In genomic region chrX:86102341-86102740, GRCh38 we compare ENCODE assay signal across 25 cellular contexts. TPM values are rescaled to one million over a fixed set of nuclear protein-coding genes. Genes with fewer than 3 reads are reported as not detected.
A peak's percentile ranks its signal among the peaks of the same experiment; 100 is the strongest.
DNase-seq lines count a peak whose midpoint lies in the region; ATAC-seq and TF ChIP-seq lines count a peak whose summit lies in the region.
"Had no signal": no experiment of that assay in that cellular context is flagged by ENCODE, and none has a peak within 500 bp of the region (broad histone marks: within the 10 kb centered on the region; RNA-seq: fewer than 3 reads in every experiment).

No MANE protein-coding gene starts in this region.

- H3K4me3 ChIP-seq in GM23338 (no peak overlapping the region), endodermal cell (ENCODE audit: low read length) (no peak overlapping the region)
- H3K4me3 ChIP-seq: BLaER1 had no signal

- H3K27ac ChIP-seq in GM23338 (ENCODE audit: low read depth) (no peak overlapping the region), endodermal cell (ENCODE audit: low read depth, low read length) (no peak overlapping the region)
- H3K27ac ChIP-seq: BLaER1 had no signal

- ATAC-seq in GM23338, result no peak
- no peak for ATAC-seq in HG02970 (IDR thresholded peaks at IDR 0.05; ENCODE audit: low FRiP score, unreplicated experiment)

- H3K4me3 Mint-ChIP-seq in GM23338 (no peak overlapping the region), endodermal cell (no peak overlapping the region)
- H3K4me3 Mint-ChIP-seq: CD14-positive monocyte; CD4-positive, CD25-positive, alpha-beta regulatory T cell; CD8-positive, alpha-beta memory T cell had no signal

- H3K4me1 ChIP-seq in GM23338 (ENCODE audit: insufficient read depth), result no peaks in the 10 kb centered on the region
- H3K4me1 ChIP-seq in endodermal cell (ENCODE audit: control insufficient read depth, insufficient read depth, low read length), result no peaks in the 10 kb centered on the region
- H3K4me1 ChIP-seq: BE2C, BLaER1 had no signal

- H3K4me2 ChIP-seq in GM23338, result no peak overlapping the region
- H3K4me2 ChIP-seq: BLaER1 had no signal

- no peak for TF ChIP-seq CTCF in GM23338 (conservative IDR thresholded peaks at IDR 0.05; ENCODE audit: low read depth in 2 of 2)
- no peak for TF ChIP-seq CTCF in endodermal cell (conservative IDR thresholded peaks at IDR 0.05)
- no peak for TF ChIP-seq CTCF in GM13977 (IDR thresholded peaks at IDR 0.05; ENCODE audit: extremely low read depth, insufficient read depth, missing control alignments)

- DNase-seq in GM23338 (ENCODE audit: low spot score) (no peak), OCI-M1 (lab: John Stamatoyannopoulos, UW) (peak; percentile 53), endodermal cell (peak; percentile 59), germinal center (ENCODE audit: low spot score) (no peak), GM13977 (ENCODE audit: low spot score) (no peak)
- no peak for DNase-seq in stimulated activated naive CD4-positive, alpha-beta T cell treated with Interleukin-2 at 50 U/mL for 16 hours (lab: John Stamatoyannopoulos, UW)
- DNase-seq: 8988T; ACHN; BE2C; C1 segment of cervical spinal cord; CD4-positive, alpha-beta memory T cell; CD4-positive, CD25-positive, alpha-beta regulatory T cell; CD8-positive, alpha-beta memory T cell; COR-L47; DMS 273 treated with DMSO at 0.1 percent for 48 hours; DMS153; DMS79; DND-41; EL; GF-D8 had no signal

- no peaks in the 10 kb centered on the region for H3K27me3 ChIP-seq in GM23338 (ENCODE audit: insufficient read depth)
- no peaks in the 10 kb centered on the region for H3K27me3 ChIP-seq in endodermal cell (ENCODE audit: control insufficient read depth, insufficient read depth, low read length, poor library complexity, severe bottlenecking)
- H3K27me3 ChIP-seq: BE2C had no signal

- H3K4me1 Mint-ChIP-seq in GM23338, result no peaks in the 10 kb centered on the region
- H3K4me1 Mint-ChIP-seq in endodermal cell, result peaks cover 32% of the 10 kb centered on the region
- H3K4me1 Mint-ChIP-seq: CD14-positive monocyte; CD4-positive, alpha-beta memory T cell; CD4-positive, CD25-positive, alpha-beta regulatory T cell; CD8-positive, alpha-beta memory T cell had no signal

- no peaks in the 10 kb centered on the region for H4K20me1 ChIP-seq in GM23338 (replicated peaks; ENCODE audit: insufficient read depth)
- H4K20me1 ChIP-seq: BLaER1 had no signal

- H3K9me3 Mint-ChIP-seq in GM23338 (peaks cover 3% of the 10 kb centered on the region; the same call in 1 of the 3 replicates), endodermal cell (peaks cover 18% of the 10 kb centered on the region)
- H3K9me3 Mint-ChIP-seq: CD4-positive, alpha-beta memory T cell; CD4-positive, CD25-positive, alpha-beta regulatory T cell; CD8-positive, alpha-beta memory T cell had no signal

- peaks cover 15% of the 10 kb centered on the region for H3K9me3 ChIP-seq in endodermal cell (ENCODE audit: control insufficient read depth, low read length)
- H3K9me3 ChIP-seq: BE2C had no signal

- H3K36me3 ChIP-seq in GM23338 (ENCODE audit: insufficient read depth), result no peaks in the 10 kb centered on the region
- no peaks in the 10 kb centered on the region for H3K36me3 ChIP-seq in endodermal cell (ENCODE audit: control insufficient read depth, insufficient read depth, low read length)
- H3K36me3 ChIP-seq: BE2C, BLaER1 had no signal

- peak overlapping the region; percentile 7; the same call in 1 of the 2 replicates for H2AFZ ChIP-seq in GM23338

- WGBS in endodermal cell (ENCODE audit: insufficient coverage in 1 of 2, insufficient read length in 1 of 2), 2 experiments, result 50 to 80% methylated on average over 1 to 2 of the region's 2 CpGs

- H3K79me2 ChIP-seq in GM23338 (replicated peaks; ENCODE audit: insufficient read depth), result no peaks in the 10 kb centered on the region

- H3K36me3 Mint-ChIP-seq in GM23338 (ENCODE audit: low read depth), result no peaks in the 10 kb centered on the region
- H3K36me3 Mint-ChIP-seq in endodermal cell (ENCODE audit: low read depth), result peaks cover 10% of the 10 kb centered on the region
- H3K36me3 Mint-ChIP-seq: CD14-positive monocyte; CD4-positive, alpha-beta memory T cell; CD4-positive, CD25-positive, alpha-beta regulatory T cell; CD8-positive, alpha-beta memory T cell had no signal

- H3K27me3 Mint-ChIP-seq in GM23338 (ENCODE audit: insufficient read depth, low read depth, poor library complexity) (no peaks in the 10 kb centered on the region), endodermal cell (ENCODE audit: insufficient read depth) (peaks cover 1% of the 10 kb centered on the region)
- H3K27me3 Mint-ChIP-seq: CD4-positive, alpha-beta memory T cell; CD4-positive, CD25-positive, alpha-beta regulatory T cell had no signal

- no peaks in the 10 kb centered on the region for H3F3A ChIP-seq in GM23338 (replicated peaks; ENCODE audit: low read depth)

- no peak overlapping the region for H3K27ac Mint-ChIP-seq in GM23338
- H3K27ac Mint-ChIP-seq in endodermal cell, result peak overlapping the region; percentile 48
- H3K27ac Mint-ChIP-seq: CD14-positive monocyte; CD4-positive, alpha-beta memory T cell; CD4-positive, CD25-positive, alpha-beta regulatory T cell; CD8-positive, alpha-beta memory T cell had no signal

- no peak overlapping the region for H3K9ac ChIP-seq in endodermal cell (ENCODE audit: extremely low read depth, low read length, poor library complexity, severe bottlenecking)
- H3K9ac ChIP-seq: BLaER1 had no signal

- no peaks in the 10 kb centered on the region for H3K9me2 ChIP-seq in GM23338 (ENCODE audit: insufficient read depth)

- in situ Hi-C loops in GM13977 (cut with MboI; ENCODE audit: low pct_unique_long_range_greater_than_20kb, low sequenced_read_pairs, unreplicated experiment), result no loop called here

TF ChIP-seq in GM23338, 12 proteins besides CTCF, POLR2A, EP300 and RAD21 (continues in another document):
- TF ChIP-seq STAT1 (IDR thresholded peaks at IDR 0.05; ENCODE audit: unreplicated experiment) (no peak), ZNF114 (CRISPR knock-in tag; IDR thresholded peaks at IDR 0.05) (no peak), ZNF462 (CRISPR knock-in tag; IDR thresholded peaks at IDR 0.05) (no peak)

RNA-seq across cellular contexts. Expression of gene DACH2, which starts 45.9 kb away (rescaled TPM):
- total RNA-seq in GM23338 (2014; rRNA removed; shearing (Covaris generic)), result 3.0 and 4.6 TPM in 2 replicates
- 2.0 and 2.4 TPM in 2 replicates for polyA plus RNA-seq in GM23338 (2016; fragmentation: Nextera tagmentation; extraction: Ambion mirVana)
- 1 to 10 TPM; 2.2 to 2.3 TPM for total RNA-seq in endodermal cell
- 10.2 TPM for polyA plus RNA-seq in endodermal cell (2013, experiment 1 of 2)
- polyA plus RNA-seq in endodermal cell (2013, experiment 2 of 2), result 9.0 TPM
- total RNA-seq: A673; CD4-positive, alpha-beta memory T cell; CD4-positive, CD25-positive, alpha-beta regulatory T cell; CD8-positive, alpha-beta memory T cell; Daoy had no signal
- polyA plus RNA-seq: CD14-positive monocyte; CD4-positive, alpha-beta memory T cell; CD4-positive, CD25-positive, alpha-beta regulatory T cell; CD8-positive, alpha-beta memory T cell had no signal

RNA-seq across cellular contexts. Expression of gene CHM, which starts 55.0 kb away (rescaled TPM):
- 17.9 and 19.1 TPM in 2 replicates for total RNA-seq in GM23338 (2014; rRNA removed; shearing (Covaris generic))
- 19.0 and 20.2 TPM in 2 replicates for polyA plus RNA-seq in GM23338 (2016; fragmentation: Nextera tagmentation; extraction: Ambion mirVana)
- total RNA-seq in endodermal cell, result 10 to 100 TPM; 26.0 to 52.8 TPM
- polyA plus RNA-seq in endodermal cell (2013, experiment 1 of 2), result 13.2 TPM
- polyA plus RNA-seq in endodermal cell (2013, experiment 2 of 2), result 16.1 TPM

Comparison
In these comparisons a context has a peak if more than half of its experiments do, and no peak if none do; other contexts are left out.
1. DNase-seq: peak in OCI-M1 (single experiment) and endodermal cell (single experiment); none in GM23338 (single experiment), germinal center (single experiment), GM13977 (single experiment) and stimulated activated naive CD4-positive, alpha-beta T cell treated with Interleukin-2 at 50 U/mL for 16 hours (single experiment).